8 cellular contexts compared by ENCODE assay signal in genomic region chr22:38181453-38182200, GRCh38. TPM values are rescaled to one million over a fixed set of nuclear protein-coding genes. Genes with fewer than 3 reads are reported as not detected.
DNase-seq lines count a peak whose midpoint lies in the region; TF ChIP-seq lines count a peak whose summit lies in the region.

PLA2G6 (minus strand) TSS chr22:38181830; CDS start chr22:38169426, 12,404 bp downstream.

- no peaks in the 10 kb centered on the region for H3K9me3 ChIP-seq in CD8-positive, alpha-beta memory T cell (ENCODE audit: low read length)

- H3K36me3 ChIP-seq in CD8-positive, alpha-beta memory T cell (ENCODE audit: insufficient read depth, low read length): no peaks in the 10 kb centered on the region

- H3K27ac Mint-ChIP-seq in CD8-positive, alpha-beta memory T cell: peak within 1 kb of the TSS; percentile 90 to 98 (median 95)

- H3K9me3 Mint-ChIP-seq in CD8-positive, alpha-beta memory T cell: no peaks in the 10 kb centered on the region

- H3K4me1 ChIP-seq in CD8-positive, alpha-beta memory T cell (ENCODE audit: insufficient read depth, low read length): peaks cover 28% of the 10 kb centered on the region

- H3K27me3 Mint-ChIP-seq in CD8-positive, alpha-beta memory T cell: no peaks in the 10 kb centered on the region

- H3K27ac ChIP-seq in CD8-positive, alpha-beta memory T cell (ENCODE audit: low read depth, low read length): peak within 1 kb of the TSS; percentile 89

- TF ChIP-seq CTCF in GM20000 (IDR thresholded peaks at IDR 0.05; ENCODE audit: extremely low read depth, missing control alignments): no peak

- H3K4me1 Mint-ChIP-seq in CD8-positive, alpha-beta memory T cell: peaks cover 41 to 54% (median 51%) of the 10 kb centered on the region in 3 donors

- no peaks in the 10 kb centered on the region for H3K27me3 ChIP-seq in CD8-positive, alpha-beta memory T cell (ENCODE audit: insufficient read depth, low read length, poor library complexity, severe bottlenecking)

- peak within 1 kb of the TSS; percentile 89 to 99 (median 93) for H3K4me3 Mint-ChIP-seq in CD8-positive, alpha-beta memory T cell

- peak; percentile 91 to 96 (median 94) for DNase-seq in CD8-positive, alpha-beta memory T cell
- peak; percentile 93 for DNase-seq in GM20000 (ENCODE audit: low spot score)
- DNase-seq in HT-29 (ENCODE audit: low spot score): peak; percentile 97
- peak; percentile 99 to 100 for DNase-seq in NOMO-1 (lab: John Stamatoyannopoulos, UW; ENCODE audit: unreplicated experiment in 2 of 2)
- peak; percentile 93 for DNase-seq in effector CD8-positive, alpha-beta T cell (lab: John Stamatoyannopoulos, UW)
- peak; percentile 100 for DNase-seq in medulla oblongata (ENCODE audit: extremely low spot score)
- peak; percentile 93 for DNase-seq in stimulated activated CD8-positive, alpha-beta memory T cell treated with anti-CD3 and anti-CD28 coated beads, Interleukin-12 subunit alpha, Interleukin-12 subunit beta, amount 100 ng/mL, for 1 hour (ENCODE audit: low read depth)

- H3K36me3 Mint-ChIP-seq in CD8-positive, alpha-beta memory T cell: peaks cover 0 to 7% (median 0%) of the 10 kb centered on the region in 3 donors

- POLR2A ChIA-PET in CD8-positive, alpha-beta memory T cell (lab: Charles Lee): interaction anchor here (1.7 to 2.3 kb wide), 2 partner anchors 21 to 33 kb away, joined by 9 to 29 read pairs; partner anchors contain the start of gene MAFF
- POLR2A ChIA-PET in activated CD8-positive, alpha-beta memory T cell treated with anti-CD3 and anti-CD28 coated beads for 36 hours (lab: Charles Lee): interaction anchor here (0.6 to 2.6 kb wide), 4 partner anchors 13 to 35 kb away, joined by 3 to 22 read pairs (median 4); partner anchors contain the start of gene MAFF

- peak within 1 kb of the TSS; percentile 85 for H3K4me3 ChIP-seq in CD8-positive, alpha-beta memory T cell (ENCODE audit: low read length)

- CTCF ChIA-PET in CD8-positive, alpha-beta memory T cell (lab: Charles Lee): interaction anchor here (1.9 kb wide), 1 partner anchor 20 kb away, joined by 9 read pairs; the partner anchor contains the start of gene MAFF
- CTCF ChIA-PET in activated CD8-positive, alpha-beta memory T cell treated with anti-CD3 and anti-CD28 coated beads for 36 hours (lab: Charles Lee): interaction anchor here (0.6 to 1.1 kb wide), 7 partner anchors 19 to 821 kb away, joined by 3 to 5 read pairs (median 4); no protein-coding TSS in a partner anchor

RNA-seq across cellular contexts. Expression of gene PLA2G6, which starts in this region (rescaled TPM):
- total RNA-seq in CD8-positive, alpha-beta memory T cell: 10 to 100 TPM; 33.0 to 34.1 TPM
- polyA plus RNA-seq in CD8-positive, alpha-beta memory T cell: 5.6 TPM
- total RNA-seq in HT-29 (2014; rRNA removed; shearing (Covaris generic)): 13.0 and 16.1 TPM in 2 replicates
- total RNA-seq in activated CD8-positive, alpha-beta memory T cell treated with anti-CD3 and anti-CD28 coated beads for 36 hours: 10 to 100 TPM; 25.5 to 28.4 TPM

Comparison
In these comparisons a context has a peak if more than half of its experiments do, and no peak if none do; other contexts are left out.
1. Peak in every context shown above with its lines: DNase-seq, H3K4me3 ChIP-seq and H3K27ac ChIP-seq.